ENCODE assay signal across 21 cellular contexts in the genomic region with DNA sequence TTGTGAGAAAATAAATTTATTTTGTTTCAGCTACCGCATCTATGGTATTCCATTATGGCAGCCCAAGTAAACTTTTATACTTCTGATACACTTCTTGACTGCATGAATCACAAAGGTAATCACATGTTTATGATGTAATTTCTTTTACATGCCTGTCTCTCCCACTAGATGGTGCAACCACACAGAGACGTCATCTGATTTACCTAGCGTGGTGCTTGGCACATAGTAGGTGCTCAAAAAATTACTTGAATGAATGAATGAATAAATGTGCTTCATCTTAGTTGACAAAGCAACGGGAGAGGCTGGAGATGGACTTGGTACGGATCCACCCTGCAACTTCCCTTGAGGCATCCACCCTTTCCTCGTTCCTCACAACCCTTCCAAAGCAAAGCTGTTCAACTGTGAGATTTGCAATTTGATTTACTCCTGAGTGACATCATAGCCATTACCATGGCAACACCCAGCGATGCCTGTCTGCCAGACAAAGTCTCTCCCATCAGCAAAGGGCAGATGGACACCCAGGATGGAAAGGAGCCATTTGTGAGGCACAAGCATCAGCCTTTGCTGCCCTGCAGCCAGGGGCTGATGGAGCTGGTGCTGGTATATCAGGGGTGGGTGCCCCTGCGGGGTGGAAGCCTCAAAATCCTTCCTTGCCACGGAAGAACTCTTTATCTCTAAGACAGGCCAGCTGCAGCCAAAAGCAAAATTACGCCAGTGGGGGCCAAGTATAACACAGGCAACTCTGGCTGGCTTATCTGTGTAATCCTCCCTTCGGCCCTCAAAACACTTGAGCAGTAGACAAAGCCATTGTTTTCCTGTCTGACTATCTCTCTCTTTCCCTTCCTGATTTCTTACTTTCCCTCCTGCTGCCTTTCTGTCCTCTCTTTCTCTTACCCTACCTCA. TPM values are rescaled to one million over a fixed set of nuclear protein-coding genes. Genes with fewer than 3 reads are reported as not detected.
A peak's percentile ranks its signal among the peaks of the same experiment; 100 is the strongest.
DNase-seq lines count a peak whose midpoint lies in the region; ATAC-seq, FAIRE-seq and TF ChIP-seq lines count a peak whose summit lies in the region.
"Had no signal": no experiment of that assay in that cellular context is flagged by ENCODE, and none has a peak within 500 bp of the region (broad histone marks: within the 10 kb centered on the region; RNA-seq: fewer than 3 reads in every experiment).

No MANE protein-coding gene starts in this region.

- FAIRE-seq in K562 (lab: Jason Lieb, UNC): no peak
- FAIRE-seq: endothelial cell of umbilical vein, GM19239, small intestine, urothelium cell line had no signal

- TF ChIP-seq EP300 in K562 (IDR thresholded peaks at IDR 0.05; ENCODE audit: low read length): no peak

- TF ChIP-seq POLR2A in K562 (conservative IDR thresholded peaks at IDR 0.05): no peak

- POLR2A ChIA-PET in K562 (lab: Yijun Ruan, JAX): no interaction called here

- no TSS peak for BruUV-seq in K562 (replicated peaks; lab: Mats Ljungman, UMichigan)

- H3K36me3 ChIP-seq in K562 (ENCODE audit: control insufficient read depth, insufficient read depth, low read length): no peaks in the 10 kb centered on the region
- H3K36me3 ChIP-seq in WERI-Rb-1: no peaks in the 10 kb centered on the region

- peak; percentile 53 for DNase-seq in DMS 273 (lab: John Stamatoyannopoulos, UW; ENCODE audit: unreplicated experiment)
- no peak for DNase-seq in DMS 273 treated with DMSO at 0.1 percent for 48 hours (lab: John Stamatoyannopoulos, UW)
- no peak for DNase-seq in K562 (ENCODE audit: extremely low read depth in 1 of 4, low spot score in 3 of 4)
- DNase-seq in kidney tubule cell (ENCODE audit: low spot score): peak; percentile 36
- no peak for DNase-seq in WERI-Rb-1
- no peak for DNase-seq in stimulated activated CD4-positive, alpha-beta T cell treated with anti-CD3 and anti-CD28 coated beads, Interleukin-12 subunit alpha, Interleukin-12 subunit beta, amount 100 ng/mL, for 4 hours
- DNase-seq: 8988T; activated CD4-positive, alpha-beta T cell treated with anti-CD3 and anti-CD28 coated beads for 1 hour; CD4-positive, alpha-beta T cell; IMR-90; NCI-H1417 treated with DMSO at 0.1 percent for 48 hours; RPMI8226; small intestine; T-helper 1 cell had no signal

- H3K4me2 ChIP-seq in K562 (ENCODE audit: insufficient read depth, low read length): no peak overlapping the region

- no peak overlapping the region for H2AFZ ChIP-seq in K562 (ENCODE audit: low read depth, low read length)

- no peak overlapping the region for H3K4me3 ChIP-seq in K562
- no peak overlapping the region for H3K4me3 ChIP-seq in WERI-Rb-1 (ENCODE audit: low read depth, low read length)

- intact Hi-C loops in K562 (cut with micrococcal nuclease): no loop called here

- in situ Hi-C loops in K562 (cut with MboI): no loop called here

- no peaks in the 10 kb centered on the region for H3K4me1 ChIP-seq in K562 (replicated peaks in 1 of 2; ENCODE audit: control insufficient read depth in 2 of 2, insufficient read depth in 2 of 2, low read length in 2 of 2)

- no peak overlapping the region for H3K9ac ChIP-seq in K562 (ENCODE audit: insufficient read depth in 1 of 2, low read depth in 2 of 2, low read length in 2 of 2)

- no peaks in the 10 kb centered on the region for H3K9me1 ChIP-seq in K562 (ENCODE audit: control insufficient read depth, insufficient read depth, low read length)

- no peak for TF ChIP-seq RAD21 in K562 (CRISPR knock-in tag; conservative IDR thresholded peaks at IDR 0.05 in 1 of 2, IDR thresholded peaks at IDR 0.05 in 1 of 2)

- 2% methylated on average over 11 of the region's 11 CpGs for WGBS in K562 (ENCODE audit: insufficient coverage, low coverage, missing lambda C conversion rate)

- ATAC-seq in K562: no peak
- ATAC-seq in HG03439 (IDR thresholded peaks at IDR 0.05; ENCODE audit: unreplicated experiment): no peak

- H4K20me1 ChIP-seq in K562 (replicated peaks; ENCODE audit: control insufficient read depth, insufficient read depth, low read length): no peaks in the 10 kb centered on the region

- H3K27ac ChIP-seq in K562 (ENCODE audit: extremely low read depth, low read depth, low read length): no peak overlapping the region
- no peak overlapping the region for H3K27ac ChIP-seq in WERI-Rb-1

- no peaks in the 10 kb centered on the region for H3K79me2 ChIP-seq in K562 (ENCODE audit: control insufficient read depth, insufficient read depth, low read length)

- peak; percentile 13 for TF ChIP-seq CTCF in GM12873 (IDR thresholded peaks at IDR 0.05; ENCODE audit: insufficient read depth, low read depth, low read length, missing control alignments)
- 0 out of 6 replicates have a peak, but pooled peaks of 1 of the 3 experiments have one; percentile 26 for TF ChIP-seq CTCF in K562 (IDR thresholded peaks at IDR 0.05 in 2 of 3, conservative IDR thresholded peaks at IDR 0.05 in 1 of 3; ENCODE audit: insufficient read depth in 2 of 3, low read depth in 1 of 3, low read length in 3 of 3)
- TF ChIP-seq CTCF in WERI-Rb-1 (IDR thresholded peaks at IDR 0.05; ENCODE audit: low read depth, low read length): no peak

- H3K27me3 ChIP-seq in K562 (ENCODE audit: control insufficient read depth in 2 of 2, insufficient read depth in 2 of 2, low read length in 2 of 2) (peaks cover 7 to 29% of the 10 kb centered on the region in 2 experiments; a peak in 3 of 5 replicates), WERI-Rb-1 (ENCODE audit: insufficient read depth, low read depth, severe bottlenecking) (peaks cover 22% of the 10 kb centered on the region)

- H3K9me3 ChIP-seq in K562 (replicated peaks; ENCODE audit: control insufficient read depth, insufficient read depth, low read depth, low read length) (no peaks in the 10 kb centered on the region), WERI-Rb-1 (ENCODE audit: severe bottlenecking) (no peaks in the 10 kb centered on the region)

- CTCF ChIA-PET in K562 (lab: Yijun Ruan, JAX; ENCODE audit: low intra/inter-chr PET ratio): no interaction called here

TF ChIP-seq in K562, 482 proteins besides CTCF, POLR2A, EP300 and RAD21 (continues in another document):
- TF ChIP-seq ZKSCAN1 (IDR thresholded peaks at IDR 0.05; ENCODE audit: low read depth, low read length) (peak; percentile 95), CEBPG (CRISPR knock-in tag; IDR thresholded peaks at IDR 0.05) (no peak), CEBPG (tag; conservative IDR thresholded peaks at IDR 0.05 in 1 of 2, IDR thresholded peaks at IDR 0.05 in 1 of 2) (peak; percentile 40 to 65; a peak in 3 of 4 replicates), FOXA3 (CRISPR knock-in tag; conservative IDR thresholded peaks at IDR 0.05 in 1 of 2, IDR thresholded peaks at IDR 0.05 in 1 of 2) (no peak), RBFOX2 (IDR thresholded peaks at IDR 0.05; ENCODE audit: low read depth, low read length) (no peak)
- TF ChIP-seq, protein P1, sequence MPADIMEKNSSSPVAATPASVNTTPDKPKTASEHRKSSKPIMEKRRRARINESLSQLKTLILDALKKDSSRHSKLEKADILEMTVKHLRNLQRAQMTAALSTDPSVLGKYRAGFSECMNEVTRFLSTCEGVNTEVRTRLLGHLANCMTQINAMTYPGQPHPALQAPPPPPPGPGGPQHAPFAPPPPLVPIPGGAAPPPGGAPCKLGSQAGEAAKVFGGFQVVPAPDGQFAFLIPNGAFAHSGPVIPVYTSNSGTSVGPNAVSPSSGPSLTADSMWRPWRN (IDR thresholded peaks at IDR 0.05; ENCODE audit: low read depth): no peak
- TF ChIP-seq, protein P2, sequence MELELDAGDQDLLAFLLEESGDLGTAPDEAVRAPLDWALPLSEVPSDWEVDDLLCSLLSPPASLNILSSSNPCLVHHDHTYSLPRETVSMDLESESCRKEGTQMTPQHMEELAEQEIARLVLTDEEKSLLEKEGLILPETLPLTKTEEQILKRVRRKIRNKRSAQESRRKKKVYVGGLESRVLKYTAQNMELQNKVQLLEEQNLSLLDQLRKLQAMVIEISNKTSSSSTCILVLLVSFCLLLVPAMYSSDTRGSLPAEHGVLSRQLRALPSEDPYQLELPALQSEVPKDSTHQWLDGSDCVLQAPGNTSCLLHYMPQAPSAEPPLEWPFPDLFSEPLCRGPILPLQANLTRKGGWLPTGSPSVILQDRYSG (tag; conservative IDR thresholded peaks at IDR 0.05; ENCODE audit: low read depth): no peak
- TF ChIP-seq, protein P3, sequence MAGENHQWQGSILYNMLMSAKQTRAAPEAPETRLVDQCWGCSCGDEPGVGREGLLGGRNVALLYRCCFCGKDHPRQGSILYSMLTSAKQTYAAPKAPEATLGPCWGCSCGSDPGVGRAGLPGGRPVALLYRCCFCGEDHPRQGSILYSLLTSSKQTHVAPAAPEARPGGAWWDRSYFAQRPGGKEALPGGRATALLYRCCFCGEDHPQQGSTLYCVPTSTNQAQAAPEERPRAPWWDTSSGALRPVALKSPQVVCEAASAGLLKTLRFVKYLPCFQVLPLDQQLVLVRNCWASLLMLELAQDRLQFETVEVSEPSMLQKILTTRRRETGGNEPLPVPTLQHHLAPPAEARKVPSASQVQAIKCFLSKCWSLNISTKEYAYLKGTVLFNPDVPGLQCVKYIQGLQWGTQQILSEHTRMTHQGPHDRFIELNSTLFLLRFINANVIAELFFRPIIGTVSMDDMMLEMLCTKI (IDR thresholded peaks at IDR 0.05; ENCODE audit: partially characterized antibody): no peak

RNA-seq across cellular contexts. Expression of a gene that starts 18.9 kb away (rescaled TPM):
- total RNA-seq in K562 (2011; cell fraction: chromatin; rRNA removed; ENCODE audit: low replicate concordance): not detected in 2 replicates
- not detected in 2 replicates for total RNA-seq in K562 (2011; cell fraction: nucleolus; rRNA removed)
- total RNA-seq in K562 (2011; cell fraction: nucleoplasm; rRNA removed): not detected in 2 replicates
- not detected in 2 replicates for total RNA-seq in K562 (2014; rRNA removed)
- not detected in 2 replicates for total RNA-seq in K562 (2014; rRNA removed; fragmentation: Illumina TruSeq; extraction: Trizol)
- total RNA-seq in K562 (2015; rRNA removed; fragmentation: Illumina TruSeq; extraction: Trizol): not detected in 2 replicates
- total RNA-seq in K562 (2021): not detected in 2 replicates
- not detected in 2 replicates for polyA plus RNA-seq in K562 (2011; rRNA removed)
- polyA plus RNA-seq in K562 (2011; cell fraction: cytosol; rRNA removed): not detected in 2 replicates
- not detected in 2 replicates for polyA plus RNA-seq in K562 (2011; cell fraction: nucleus; rRNA removed)
- not detected in 2 replicates for polyA plus RNA-seq in K562 (2012)
- not detected in 2 replicates for polyA plus RNA-seq in K562 (2014; fragmentation: Illumina TruSeq; extraction: Trizol)
- polyA plus RNA-seq in K562 (2014; fragmentation: Nextera tagmentation; extraction: Ambion mirVana): not detected
- polyA plus RNA-seq in K562 (2014; rRNA removed): not detected in 2 replicates
- polyA minus RNA-seq in K562 (2011; rRNA and poly(A)+ RNA removed): not detected in 2 replicates
- not detected in 2 replicates for polyA minus RNA-seq in K562 (2011; cell fraction: cytosol; rRNA and poly(A)+ RNA removed)
- not detected in 2 replicates for polyA minus RNA-seq in K562 (2011; cell fraction: nucleus; rRNA and poly(A)+ RNA removed)
- total RNA-seq: endothelial cell of umbilical vein, G401, IMR-90, liver had no signal
- polyA plus RNA-seq: endothelial cell of umbilical vein, IMR-90, liver had no signal

Comparison
In these comparisons a context has a peak if more than half of its experiments do, and no peak if none do; other contexts are left out.
1. DNase-seq: peak in DMS 273 (single experiment) and kidney tubule cell (single experiment); none in DMS 273 treated with DMSO at 0.1 percent for 48 hours (single experiment), K562 (0 of 4), WERI-Rb-1 (single experiment) and stimulated activated CD4-positive, alpha-beta T cell treated with anti-CD3 and anti-CD28 coated beads, Interleukin-12 subunit alpha, Interleukin-12 subunit beta, amount 100 ng/mL, for 4 hours (single experiment).